In genomic region chr2:234953116-234954031, GRCh38 we compare ENCODE assay signal across 8 cellular contexts. TPM values are rescaled to one million over a fixed set of nuclear protein-coding genes. Genes with fewer than 3 reads are reported as not detected.
DNase-seq lines count a peak whose midpoint lies in the region; ATAC-seq and TF ChIP-seq lines count a peak whose summit lies in the region.

No MANE protein-coding gene starts in this region.

- TF ChIP-seq CTCF in CD14-positive monocyte (IDR thresholded peaks at IDR 0.05) (no peak), esophagus squamous epithelium (IDR thresholded peaks at IDR 0.05) (no peak)

- peaks cover 7 to 13% of the 10 kb centered on the region in 2 donors for H3K36me3 Mint-ChIP-seq in CD14-positive monocyte

- H3K27ac Mint-ChIP-seq in CD14-positive monocyte: no peak overlapping the region

- DNase-seq in CD14-positive monocyte (ENCODE audit: low spot score): no peak
- DNase-seq in NCI-H82 (lab: John Stamatoyannopoulos, UW): peak; percentile 60
- DNase-seq in esophagus squamous epithelium (lab: John Stamatoyannopoulos, UW): no peak
- no peak for DNase-seq in HK-2 (ENCODE audit: unreplicated experiment)
- no peak for DNase-seq in activated CD4-positive, CD25-positive, alpha-beta regulatory T cell treated with anti-CD3 and anti-CD28 coated beads, Interleukin-2, amount 50 U/mL, for 72 hours

- 44 to 52% methylated on average over 10 to 13 of the region's 20 CpGs for WGBS in esophagus squamous epithelium, 2 donors

- no peak for TF ChIP-seq POLR2A in esophagus squamous epithelium (IDR thresholded peaks at IDR 0.05)

- H3K27ac ChIP-seq in esophagus squamous epithelium: peak overlapping the region; percentile 76 to 89 (median 86)

- H3K36me3 ChIP-seq in esophagus squamous epithelium (no peaks in the 10 kb centered on the region), neuron (ENCODE audit: insufficient read depth, low read length) (peaks cover 15% of the 10 kb centered on the region)

- H3K27me3 Mint-ChIP-seq in CD14-positive monocyte (ENCODE audit: low read depth in 3 of 3): peaks cover 56 to 73% (median 62%) of the 10 kb centered on the region in 3 donors

- H3K4me1 Mint-ChIP-seq in CD14-positive monocyte: peaks cover 26% of the 10 kb centered on the region

- H3K4me3 Mint-ChIP-seq in CD14-positive monocyte: peak overlapping the region; percentile 82 to 92

- H3K4me1 ChIP-seq in esophagus squamous epithelium (peaks cover 20 to 69% (median 27%) of the 10 kb centered on the region in 3 donors), neuron (ENCODE audit: insufficient read depth, low read length) (peaks cover 35% of the 10 kb centered on the region)

- ATAC-seq in HG02970 (IDR thresholded peaks at IDR 0.05; ENCODE audit: low FRiP score, unreplicated experiment) (no peak), HG02884 (IDR thresholded peaks at IDR 0.05; ENCODE audit: unreplicated experiment) (no peak)

- H3K9me3 ChIP-seq in esophagus squamous epithelium (no peaks in the 10 kb centered on the region), neuron (ENCODE audit: low read length) (peaks cover 11% of the 10 kb centered on the region)

- H3K27me3 ChIP-seq in esophagus squamous epithelium: peaks cover 0 to 39% (median 0%) of the 10 kb centered on the region in 4 donors
- H3K27me3 ChIP-seq in neuron (ENCODE audit: insufficient read depth, low read length): no peaks in the 10 kb centered on the region

- H3K4me3 ChIP-seq in esophagus squamous epithelium (peak overlapping the region; percentile 60 to 94 (median 74)), neuron (ENCODE audit: low read length) (peak overlapping the region; percentile 97)

- intact Hi-C loops in CD14-positive monocyte (cut with micrococcal nuclease): no loop called here
- intact Hi-C loops in esophagus squamous epithelium (cut with DNase I): no loop called here

- peaks cover 0 to 16% (median 6%) of the 10 kb centered on the region in 7 donors for H3K9me3 Mint-ChIP-seq in CD14-positive monocyte

- H2AFZ ChIP-seq in neuron (ENCODE audit: low read depth, low read length): no peak overlapping the region

RNA-seq across cellular contexts. Expression of gene SH3BP4, which starts 1.6 kb away (rescaled TPM):
- polyA plus RNA-seq in CD14-positive monocyte: 1 to 10 TPM in 1 of 2 donors, under 1 TPM in 1; 0.66 to 1.6 TPM
- 10 to 100 TPM; 11.0 to 22.9 (median 18.7) TPM for total RNA-seq in esophagus squamous epithelium
